ENCODE assay signal across 3 cellular contexts in the genomic region with DNA sequence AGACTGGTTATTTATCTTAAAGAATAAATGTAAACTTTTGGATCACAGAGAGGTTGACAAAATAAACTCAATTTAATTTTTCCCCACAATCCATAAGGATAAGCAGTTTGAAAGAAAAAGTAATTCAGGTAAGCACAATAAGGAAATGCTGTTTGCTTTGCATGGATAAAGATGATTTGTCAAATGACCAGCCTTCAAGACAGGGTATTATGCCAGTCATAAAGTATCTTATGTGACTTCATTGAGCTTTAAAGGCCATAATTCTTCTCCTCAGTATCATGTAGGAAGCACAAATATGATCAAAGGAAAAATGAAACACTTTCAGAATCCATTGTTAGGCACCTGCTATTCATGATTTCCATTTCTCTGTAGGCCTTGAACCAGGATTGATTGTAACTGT.
"Had no signal": no experiment of that assay in that cellular context is flagged by ENCODE, and none has a peak within 500 bp of the region (broad histone marks: within the 10 kb centered on the region; RNA-seq: fewer than 3 reads in every experiment).

No MANE protein-coding gene starts in this region.

- DNase-seq: GDM1, GF-D8 had no signal

- H3K4me3 ChIP-seq: GM12878 had no signal

- ATAC-seq: GM12878 had no signal
